Comparison of ENCODE assay signal across 14 cellular contexts in genomic region chr9:109751253-109751652, GRCh38. TPM values are rescaled to one million over a fixed set of nuclear protein-coding genes. Genes with fewer than 3 reads are reported as not detected.
DNase-seq lines count a peak whose midpoint lies in the region; ATAC-seq and FAIRE-seq lines count a peak whose summit lies in the region.
"Had no signal": no experiment of that assay in that cellular context is flagged by ENCODE, and none has a peak within 500 bp of the region (broad histone marks: within the 10 kb centered on the region; RNA-seq: fewer than 3 reads in every experiment).

No MANE protein-coding gene starts in this region.

- H3K4me3 ChIP-seq in SJSA1, result 0 out of 2 replicates have a peak overlapping the region, but pooled peaks have one; percentile 3
- H3K4me3 ChIP-seq: A549, thoracic aorta had no signal

- no peaks in the 10 kb centered on the region for H3K9me3 ChIP-seq in SJSA1 (replicated peaks)
- H3K9me3 ChIP-seq: A549, thoracic aorta had no signal

- peak overlapping the region; percentile 8; the same call in 1 of the 2 replicates for H3K27ac ChIP-seq in SJSA1
- H3K27ac ChIP-seq: A549, VCaP had no signal

- FAIRE-seq in frontal cortex (lab: Jason Lieb, UNC), result peak; percentile 36
- FAIRE-seq: A549 had no signal

- peak; percentile 17 for DNase-seq in NCI-H1105 treated with DMSO at 0.1 percent for 48 hours (lab: John Stamatoyannopoulos, UW)
- no peak for DNase-seq in NCI-H1105 (lab: John Stamatoyannopoulos, UW)
- peak; percentile 47 to 67 for DNase-seq in SJSA1 (ENCODE audit: low read depth in 1 of 2, low spot score in 2 of 2)
- DNase-seq in frontal cortex (ENCODE audit: low spot score in 2 of 2), result peak; percentile 8 to 26
- peak; percentile 86 for DNase-seq in smooth muscle cell of the brain vasculature (ENCODE audit: low read depth, low spot score)
- DNase-seq in HT-29 (ENCODE audit: low spot score), result no peak
- no peak for DNase-seq in OCI-M1 (lab: John Stamatoyannopoulos, UW)
- DNase-seq: activated CD8-positive, alpha-beta memory T cell treated with anti-CD3 and anti-CD28 coated beads, Interleukin-2, amount 10 ng/mL, durations not matched to agents 7 days and 5 days; activated naive CD4-positive, alpha-beta T cell treated with anti-CD3 and anti-CD28 coated beads, Interleukin-2, amount 10 ng/mL, durations not matched to agents 7 days and 5 days had no signal

- peaks cover 35% of the 10 kb centered on the region for H3K4me1 ChIP-seq in SJSA1 (replicated peaks)
- H3K4me1 ChIP-seq: A549 had no signal

- ATAC-seq in GM19397 (IDR thresholded peaks at IDR 0.05; ENCODE audit: unreplicated experiment), result no peak
- ATAC-seq: A549; activated CD8-positive, alpha-beta memory T cell treated with anti-CD3 and anti-CD28 coated beads, Interleukin-2, amount 10 ng/mL, durations not matched to agents 7 days and 5 days; esophagus mucosa had no signal

- no peaks in the 10 kb centered on the region for H3K27me3 ChIP-seq in SJSA1 (replicated peaks)

- H3K36me3 ChIP-seq in SJSA1, result no peaks in the 10 kb centered on the region
- H3K36me3 ChIP-seq: thoracic aorta had no signal

RNA-seq across cellular contexts. Expression of gene PALM2AKAP2, which starts 28.7 kb away (rescaled TPM):
- total RNA-seq in SJSA1 (2014; rRNA removed; shearing (Covaris generic)), result 18.2 and 35.7 TPM in 2 replicates
- 4.1 TPM for total RNA-seq in frontal cortex
- not detected in 2 replicates for total RNA-seq in HT-29 (2014; rRNA removed; shearing (Covaris generic))
- total RNA-seq: activated CD8-positive, alpha-beta memory T cell treated with anti-CD3 and anti-CD28 coated beads, Interleukin-2, amount 10 ng/mL, durations not matched to agents 7 days and 5 days had no signal

Comparison
In these comparisons a context has a peak if more than half of its experiments do, and no peak if none do; other contexts are left out.
1. DNase-seq: peak in NCI-H1105 treated with DMSO at 0.1 percent for 48 hours (single experiment), SJSA1 (2 of 2), frontal cortex (2 of 2) and smooth muscle cell of the brain vasculature (single experiment); none in NCI-H1105 (single experiment), HT-29 (single experiment) and OCI-M1 (single experiment).